9 cellular contexts compared by ENCODE assay signal in the genomic region with DNA sequence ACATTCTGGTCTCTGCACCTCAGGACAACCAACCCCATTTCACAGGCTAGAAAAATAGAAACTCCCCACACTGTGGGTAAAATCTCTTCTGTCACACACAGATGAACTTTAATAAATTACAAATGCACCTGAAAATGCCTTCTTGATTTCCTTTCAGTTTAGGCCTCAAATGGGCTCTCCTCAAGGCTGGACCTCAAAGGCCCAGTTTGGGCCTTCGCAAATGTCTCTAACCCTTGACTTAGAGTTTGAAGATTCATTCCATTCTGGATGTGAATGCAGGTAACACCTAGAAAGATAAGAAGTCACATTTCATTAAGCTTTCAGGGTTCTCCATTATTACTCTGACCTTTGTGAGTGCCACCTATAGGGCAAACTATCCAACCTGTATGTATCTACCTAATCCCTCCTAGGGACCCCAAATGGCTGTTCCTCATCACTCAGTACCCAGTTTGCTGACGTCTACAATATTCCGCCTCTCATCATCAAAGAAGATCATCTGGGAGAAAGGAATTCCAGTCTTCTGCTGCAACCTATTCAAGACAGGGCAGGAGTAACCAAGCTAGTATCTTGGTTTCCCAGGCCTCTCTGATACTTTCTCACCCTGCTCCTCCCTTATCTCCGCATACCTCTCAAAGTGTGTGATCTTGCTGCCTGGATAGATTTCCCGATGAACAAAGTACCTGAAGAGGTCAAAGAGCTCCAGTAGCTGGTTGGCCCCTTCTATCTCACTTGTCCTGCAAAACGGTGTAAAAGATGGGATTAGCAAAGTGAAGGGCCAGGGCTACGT. TPM values are rescaled to one million over a fixed set of nuclear protein-coding genes. Genes with fewer than 3 reads are reported as not detected.
DNase-seq lines count a peak whose midpoint lies in the region; ATAC-seq and TF ChIP-seq lines count a peak whose summit lies in the region.
"Had no signal": no experiment of that assay in that cellular context is flagged by ENCODE, and none has a peak within 500 bp of the region (broad histone marks: within the 10 kb centered on the region; RNA-seq: fewer than 3 reads in every experiment).

No MANE protein-coding gene starts in this region.

- no peaks in the 10 kb centered on the region for H3K9me2 ChIP-seq in Loucy (replicated peaks; ENCODE audit: low read depth, low read length)

- H3K9me3 ChIP-seq in AG04450 (ENCODE audit: control insufficient read depth, insufficient read depth, low read length) = no peaks in the 10 kb centered on the region; the same call in 1 of the 2 replicates
- no peaks in the 10 kb centered on the region for H3K9me3 ChIP-seq in Loucy (ENCODE audit: insufficient read depth, low read depth, low read length)
- no peaks in the 10 kb centered on the region for H3K9me3 ChIP-seq in colonic mucosa

- H3K4me1 ChIP-seq in Loucy (ENCODE audit: insufficient read depth, low read length, poor library complexity, severe bottlenecking) = peaks cover 29% of the 10 kb centered on the region
- H3K4me1 ChIP-seq in colonic mucosa = peaks cover 5% of the 10 kb centered on the region

- no peak for TF ChIP-seq CTCF in AG04450 (IDR thresholded peaks at IDR 0.05; ENCODE audit: low read depth, low read length)
- TF ChIP-seq CTCF in Loucy (conservative IDR thresholded peaks at IDR 0.05; ENCODE audit: low read length) = peak; percentile 39; the same call in 1 of the 2 replicates
- no peak for TF ChIP-seq CTCF in colonic mucosa (IDR thresholded peaks at IDR 0.05)

- H2AFZ ChIP-seq in Loucy (ENCODE audit: low read length) = no peak overlapping the region

- peaks cover 38 to 71% (median 53%) of the 10 kb centered on the region in 3 donors for H3K4me1 Mint-ChIP-seq in naive B cell

- CTCF ChIA-PET in AG04450 (lab: Charles Lee) = interaction anchor here (0.6 to 2.3 kb wide), 9 partner anchors 8 to 1145 kb away, joined by 3 to 9 read pairs (median 6); a partner anchor contains a TSS

- POLR2A ChIA-PET in AG04450 (lab: Yijun Ruan, JAX) = interaction anchor here (0.5 to 2.1 kb wide), 14 partner anchors 11 to 100 kb away, joined by 3 to 12 read pairs (median 6); a partner anchor contains a TSS

- intact Hi-C loops in colonic mucosa (cut with DNase I) = no loop called here

- ATAC-seq in naive B cell (ENCODE audit: low read depth in 2 of 2) (no peak), GM21619 (IDR thresholded peaks at IDR 0.05; ENCODE audit: unreplicated experiment) (no peak), HG02678 (IDR thresholded peaks at IDR 0.05; ENCODE audit: unreplicated experiment) (no peak)

- H3K4me3 ChIP-seq in AG04450 (ENCODE audit: low read depth, low read length) (peak overlapping the region; percentile 83), Loucy (ENCODE audit: low read length, poor library complexity, severe bottlenecking) (peak overlapping the region; percentile 99), colonic mucosa (peak overlapping the region; percentile 68)

- peak overlapping the region; percentile 78 for H3K4me2 ChIP-seq in Loucy (ENCODE audit: low read depth, low read length, poor library complexity, severe bottlenecking)

- peak overlapping the region; percentile 98 for H3K27ac ChIP-seq in AG04450 (ENCODE audit: low read depth, low read length)
- H3K27ac ChIP-seq in colonic mucosa = peak overlapping the region; percentile 98

- H3K36me3 Mint-ChIP-seq in naive B cell = peaks cover 10 to 17% of the 10 kb centered on the region in 2 donors

- H3K9me3 Mint-ChIP-seq in naive B cell = no peaks in the 10 kb centered on the region

- H3K9ac ChIP-seq in Loucy (ENCODE audit: low read depth, low read length, poor library complexity, severe bottlenecking) (peak overlapping the region; percentile 88), colonic mucosa (ENCODE audit: low read depth in 2 of 2, low read length in 2 of 2) (peak overlapping the region in 1 of 2 donors; percentile 93)

- peak overlapping the region; percentile 74 to 99 (median 94) for H3K4me3 Mint-ChIP-seq in naive B cell

- no peaks in the 10 kb centered on the region for H3K27me3 Mint-ChIP-seq in naive B cell

- H3K36me3 ChIP-seq in Loucy (ENCODE audit: insufficient read depth, low read length) = peaks cover 13% of the 10 kb centered on the region; the same call in 1 of the 2 replicates
- no peaks in the 10 kb centered on the region for H3K36me3 ChIP-seq in colonic mucosa

- H3K27me3 ChIP-seq in AG04450 (ENCODE audit: control insufficient read depth, insufficient read depth, low read length) (no peaks in the 10 kb centered on the region), Loucy (ENCODE audit: insufficient read depth, low read length, poor library complexity, severe bottlenecking) (no peaks in the 10 kb centered on the region), colonic mucosa (no peaks in the 10 kb centered on the region)

- H3K27ac Mint-ChIP-seq in naive B cell = peak overlapping the region; percentile 97 to 100 (median 99)

- H3F3A ChIP-seq in Loucy (ENCODE audit: low read depth) = peaks cover 9% of the 10 kb centered on the region; the same call in 1 of the 2 replicates

- peaks cover 44% of the 10 kb centered on the region for H3K79me2 ChIP-seq in Loucy (ENCODE audit: insufficient read depth, low read length)

- peaks cover 5% of the 10 kb centered on the region for H4K20me1 ChIP-seq in Loucy (ENCODE audit: insufficient read depth, low read length, poor library complexity, severe bottlenecking)

- no peak for DNase-seq in AG04450 (ENCODE audit: low read depth, low spot score)
- DNase-seq in colonic mucosa = no peak
- no peak for DNase-seq in naive B cell
- no peak for DNase-seq in NCI-H146 treated with DMSO at 0.1 percent for 48 hours (lab: John Stamatoyannopoulos, UW; ENCODE audit: unreplicated experiment)
- DNase-seq in NCI-H446 treated with DMSO at 0.1 percent for 48 hours (lab: John Stamatoyannopoulos, UW) = no peak

RNA-seq across cellular contexts. Expression of a gene that starts 0.8 kb away (rescaled TPM):
- polyA plus RNA-seq in AG04450 (2011; rRNA removed) (48.0 and 55.7 TPM in 2 replicates), naive B cell (ENCODE audit: low read depth in 6 of 6) (100 to 1,000 TPM; 139 to 167 (median 157) TPM)
- 7.6 and 10.6 TPM in 2 replicates for polyA minus RNA-seq in AG04450 (2011; rRNA and poly(A)+ RNA removed)
- 10 to 100 TPM; 47.8 to 48.0 TPM for total RNA-seq in colonic mucosa

RNA-seq across cellular contexts. Expression of a gene that starts 1.8 kb away (rescaled TPM):
- polyA plus RNA-seq in AG04450 (2011; rRNA removed) (14.9 and 16.1 TPM in 2 replicates), naive B cell (ENCODE audit: low read depth in 6 of 6) (10 to 100 TPM; 32.7 to 48.2 (median 37.3) TPM)
- 4.2 and 5.0 TPM in 2 replicates for polyA minus RNA-seq in AG04450 (2011; rRNA and poly(A)+ RNA removed)
- total RNA-seq in colonic mucosa = 10 to 100 TPM in 1 of 2 donors, 1 to 10 TPM in 1; 8.2 to 10.9 TPM

RNA-seq across cellular contexts. Expression of a gene that starts 8.6 kb away (rescaled TPM):
- not detected in 2 replicates for polyA plus RNA-seq in AG04450 (2011; rRNA removed)
- 0.22 and 0.37 TPM in 2 replicates for polyA minus RNA-seq in AG04450 (2011; rRNA and poly(A)+ RNA removed)
- under 1 TPM; 0.19 to 0.49 TPM for total RNA-seq in colonic mucosa
- 1 to 10 TPM in 3 of 6 donors, under 1 TPM in 2, not detected in 1; 0.36 to 1.7 (median 1.4) TPM for polyA plus RNA-seq in naive B cell (ENCODE audit: low read depth in 6 of 6)
- total RNA-seq: M059J had no signal

RNA-seq across cellular contexts. Expression of a gene that starts 18.1 kb away (rescaled TPM):
- 335 and 363 TPM in 2 replicates for polyA plus RNA-seq in AG04450 (2011; rRNA removed)
- polyA minus RNA-seq in AG04450 (2011; rRNA and poly(A)+ RNA removed) = 85.1 and 114 TPM in 2 replicates
- total RNA-seq in colonic mucosa = 100 to 1,000 TPM; 126 to 150 TPM
- polyA plus RNA-seq in naive B cell (ENCODE audit: low read depth in 6 of 6) = 100 to 1,000 TPM; 306 to 385 (median 326) TPM

RNA-seq across cellular contexts. Expression of a gene that starts 18.7 kb away (rescaled TPM):
- polyA plus RNA-seq in AG04450 (2011; rRNA removed) = 89.2 and 95.6 TPM in 2 replicates
- 72.3 and 82.3 TPM in 2 replicates for polyA minus RNA-seq in AG04450 (2011; rRNA and poly(A)+ RNA removed)
- total RNA-seq in colonic mucosa = 10 to 100 TPM; 57.9 to 68.1 TPM
- polyA plus RNA-seq in naive B cell (ENCODE audit: low read depth in 6 of 6) = 100 to 1,000 TPM in 3 of 6 donors, 10 to 100 TPM in 3; 90.3 to 120 (median 99.2) TPM
